In genomic region chr1:39492118-39493042, GRCh38 we compare ENCODE assay signal across 8 cellular contexts. TPM values are rescaled to one million over a fixed set of nuclear protein-coding genes. Genes with fewer than 3 reads are reported as not detected.
DNase-seq lines count a peak whose midpoint lies in the region; TF ChIP-seq lines count a peak whose summit lies in the region.
"Not testable (repeated sequence)": the region's sequence is repeated elsewhere in the genome, so short reads cannot be mapped to it uniquely, and the experiment has no call there.

No MANE protein-coding gene starts in this region.

- H3K27ac ChIP-seq in esophagus muscularis mucosa (replicated peaks in 1 of 4); prostate gland; urinary bladder (ENCODE audit: low read depth): not testable (repeated sequence)

- H3K36me3 Mint-ChIP-seq in activated CD4-positive, alpha-beta T cell treated with anti-CD3 and anti-CD28 coated beads, Interleukin-2, amount 10 ng/mL, durations not matched to agents 24 days and 14 days (ENCODE audit: low read depth); activated naive CD8-positive, alpha-beta T cell: not testable (repeated sequence)

- peaks cover 6 to 21% (median 16%) of the 10 kb centered on the region in 4 donors for H3K4me1 ChIP-seq in esophagus muscularis mucosa
- H3K4me1 ChIP-seq in prostate gland (replicated peaks); urinary bladder (ENCODE audit: insufficient read depth): not testable (repeated sequence)

- intact Hi-C loops in activated CD4-positive, alpha-beta T cell treated with anti-CD3 and anti-CD28 coated beads, Interleukin-2, amount 10 ng/mL, durations not matched to agents 24 days and 14 days (cut with micrococcal nuclease); esophagus muscularis mucosa (cut with DNase I); prostate gland (cut with DNase I): not testable (repeated sequence)

- peaks cover 2 to 12% (median 7%) of the 10 kb centered on the region in 4 donors for H3K36me3 ChIP-seq in esophagus muscularis mucosa
- not testable (repeated sequence) for H3K36me3 ChIP-seq in prostate gland; urinary bladder (ENCODE audit: insufficient read depth)

- DNase-seq in DMS 273 (lab: John Stamatoyannopoulos, UW; ENCODE audit: unreplicated experiment) (peak; percentile 94), NCI-H1417 (lab: John Stamatoyannopoulos, UW) (peak in 2 of 3 experiments; percentile 24 to 58), myocyte (ENCODE audit: low read depth) (peak; percentile 35)
- DNase-seq in activated CD4-positive, alpha-beta T cell treated with anti-CD3 and anti-CD28 coated beads, Interleukin-2, amount 10 ng/mL, durations not matched to agents 24 days and 14 days; esophagus muscularis mucosa (ENCODE audit: extremely low spot score); prostate gland (ENCODE audit: low spot score): not testable (repeated sequence)

- not testable (repeated sequence) for H3K4me1 Mint-ChIP-seq in activated CD4-positive, alpha-beta T cell treated with anti-CD3 and anti-CD28 coated beads, Interleukin-2, amount 10 ng/mL, durations not matched to agents 24 days and 14 days; activated naive CD8-positive, alpha-beta T cell (ENCODE audit: low read depth)

- peaks cover 33% of the 10 kb centered on the region for H3K27me3 Mint-ChIP-seq in activated CD4-positive, alpha-beta T cell treated with anti-CD3 and anti-CD28 coated beads, Interleukin-2, amount 10 ng/mL, durations not matched to agents 24 days and 14 days
- H3K27me3 Mint-ChIP-seq in activated naive CD8-positive, alpha-beta T cell, result peaks cover 17% of the 10 kb centered on the region

- not testable (repeated sequence) for H3K9me3 ChIP-seq in esophagus muscularis mucosa, prostate gland

- TF ChIP-seq CTCF in esophagus muscularis mucosa (IDR thresholded peaks at IDR 0.05); prostate gland (IDR thresholded peaks at IDR 0.05): not testable (repeated sequence)

- 73% methylated on average over 10 of the region's 67 CpGs for WGBS in esophagus muscularis mucosa
- 46% methylated on average over 23 of the region's 67 CpGs for WGBS in prostate gland
- 17% methylated on average over 67 of the region's 67 CpGs for WGBS in urinary bladder

- H3K4me3 ChIP-seq in esophagus muscularis mucosa (peak overlapping the region; percentile 51 to 62 (median 54)), prostate gland (peak overlapping the region; percentile 37 to 45), urinary bladder (ENCODE audit: low read depth, low read length) (peak overlapping the region; percentile 45)

- not testable (repeated sequence) for TF ChIP-seq EP300 in esophagus muscularis mucosa (IDR thresholded peaks at IDR 0.05)

- not testable (repeated sequence) for H3K9me3 Mint-ChIP-seq in activated CD4-positive, alpha-beta T cell treated with anti-CD3 and anti-CD28 coated beads, Interleukin-2, amount 10 ng/mL, durations not matched to agents 24 days and 14 days; activated naive CD8-positive, alpha-beta T cell (ENCODE audit: low read depth)

- not testable (repeated sequence) for TF ChIP-seq POLR2A in esophagus muscularis mucosa (IDR thresholded peaks at IDR 0.05; ENCODE audit: low read depth); prostate gland (IDR thresholded peaks at IDR 0.05)

- H3K27ac Mint-ChIP-seq in activated CD4-positive, alpha-beta T cell treated with anti-CD3 and anti-CD28 coated beads, Interleukin-2, amount 10 ng/mL, durations not matched to agents 24 days and 14 days; activated naive CD8-positive, alpha-beta T cell: not testable (repeated sequence)

- H3K27me3 ChIP-seq in esophagus muscularis mucosa, result peaks cover 0 to 50% (median 8%) of the 10 kb centered on the region in 4 donors
- not testable (repeated sequence) for H3K27me3 ChIP-seq in prostate gland (replicated peaks; ENCODE audit: insufficient read depth)

- H3K4me3 Mint-ChIP-seq in activated CD4-positive, alpha-beta T cell treated with anti-CD3 and anti-CD28 coated beads, Interleukin-2, amount 10 ng/mL, durations not matched to agents 24 days and 14 days, result peak overlapping the region; percentile 66
- peak overlapping the region; percentile 69 for H3K4me3 Mint-ChIP-seq in activated naive CD8-positive, alpha-beta T cell

RNA-seq across cellular contexts. Expression of gene BMP8A, which starts 0.9 kb away (rescaled TPM):
- not detected in 2 replicates for total RNA-seq in activated CD4-positive, alpha-beta T cell treated with anti-CD3 and anti-CD28 coated beads, Interleukin-2, amount 10 ng/mL, durations not matched to agents 24 days and 14 days
- 1 to 10 TPM in 3 of 4 donors, under 1 TPM in 1; 0.99 to 3.0 (median 2.2) TPM for total RNA-seq in esophagus muscularis mucosa
- total RNA-seq in myocyte, result 0.51 and 1.7 TPM in 2 replicates
- polyA plus RNA-seq in myocyte (2012), result 0.26 TPM
- 1 to 10 TPM; 5.4 to 9.4 TPM for total RNA-seq in prostate gland
- 0.95 TPM for total RNA-seq in urinary bladder
- 0.27 TPM for polyA plus RNA-seq in urinary bladder
